29 cellular contexts compared by ENCODE assay signal in the genomic region with DNA sequence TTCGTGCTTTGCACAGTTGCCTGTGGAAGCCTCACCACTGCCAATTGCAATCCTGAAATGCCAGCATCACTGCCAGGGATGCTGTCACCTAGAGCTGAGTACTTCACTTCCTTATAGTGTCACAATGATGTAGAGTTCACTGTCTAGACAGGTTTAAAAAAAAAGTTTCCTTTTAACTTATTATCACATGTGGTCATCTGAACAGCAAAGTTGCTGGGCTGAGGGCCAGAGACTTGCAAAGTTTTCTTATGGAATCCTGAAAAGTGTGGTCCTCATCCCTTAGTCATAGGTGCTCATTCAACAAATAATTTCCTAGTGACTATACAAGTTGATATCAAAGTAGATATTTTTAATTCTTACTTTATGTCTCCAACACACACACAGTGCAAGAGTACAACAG. TPM values are rescaled to one million over a fixed set of nuclear protein-coding genes. Genes with fewer than 3 reads are reported as not detected.
DNase-seq lines count a peak whose midpoint lies in the region; ATAC-seq and TF ChIP-seq lines count a peak whose summit lies in the region.
"Had no signal": no experiment of that assay in that cellular context is flagged by ENCODE, and none has a peak within 500 bp of the region (broad histone marks: within the 10 kb centered on the region; RNA-seq: fewer than 3 reads in every experiment).

No MANE protein-coding gene starts in this region.

- peaks cover 2% of the 10 kb centered on the region for H3K9me3 Mint-ChIP-seq in activated naive CD4-positive, alpha-beta T cell treated with anti-CD3 and anti-CD28 coated beads for 36 hours

- POLR2A ChIA-PET in IMR-90 (lab: Charles Lee; ENCODE audit: unreplicated experiment), result no interaction called here

- peak; percentile 75 for DNase-seq in A172 (ENCODE audit: low spot score)
- DNase-seq in IMR-90, result peak; percentile 7
- peak; percentile 0 for DNase-seq in adipocyte (ENCODE audit: low read depth)
- peak; percentile 42 for DNase-seq in glomerular visceral epithelial cell (ENCODE audit: extremely low spot score)
- DNase-seq in retina, result no peak
- DNase-seq in D341Med (ENCODE audit: low spot score), result no peak
- DNase-seq in activated naive CD4-positive, alpha-beta T cell treated with anti-CD3 and anti-CD28 coated beads for 36 hours, result no peak
- no peak for DNase-seq in erythroblast (lab: John Stamatoyannopoulos, UW)
- DNase-seq: 8988T; activated naive CD4-positive, alpha-beta T cell treated with Interleukin-2 at 50 U/mL for 16 hours; amniotic stem cell; CD4-positive, alpha-beta T cell; endodermal cell; esophagus squamous epithelium; gastrocnemius medialis; hypothalamus; immature natural killer cell; KG1; left lung; naive thymus-derived CD4-positive, alpha-beta T cell; NCI-H1436 treated with DMSO at 0.1 percent for 48 hours; NCI-H2107; NCI-H446; NCI-H82; stimulated activated naive CD8-positive, alpha-beta T cell treated with anti-CD3 and anti-CD28 coated beads, Interleukin-15, amount 100 ng/mL, for 72 hours; T1000 had no signal

- TF ChIP-seq CTCF in IMR-90 (conservative IDR thresholded peaks at IDR 0.05; ENCODE audit: low read depth, low read length), result no peak

- H2AK5ac ChIP-seq in IMR-90 (ENCODE audit: low read depth, low read length), result no peak overlapping the region

- H3K9me3 ChIP-seq in IMR-90 (ENCODE audit: control insufficient read depth, insufficient read depth, low read length) (no peaks in the 10 kb centered on the region), adipocyte (ENCODE audit: control insufficient read depth, low read length) (no peaks in the 10 kb centered on the region)
- H3K9me3 ChIP-seq: esophagus squamous epithelium, gastrocnemius medialis had no signal

- H3K79me1 ChIP-seq in IMR-90 (ENCODE audit: low read depth in 1 of 2, low read length in 2 of 2), result no peaks in the 10 kb centered on the region

- no peak overlapping the region for H2BK15ac ChIP-seq in IMR-90 (ENCODE audit: low read depth, low read length)

- no peak overlapping the region for H4K8ac ChIP-seq in IMR-90 (ENCODE audit: low read depth in 2 of 2, low read length in 2 of 2)

- no peak for ATAC-seq in IMR-90 (ENCODE audit: low read depth)
- ATAC-seq: gastrocnemius medialis; left lung; naive thymus-derived CD4-positive, alpha-beta T cell; Right ventricle myocardium inferior; stimulated activated naive CD8-positive, alpha-beta T cell treated with anti-CD3 and anti-CD28 coated beads, Interleukin-15, amount 100 ng/mL, for 72 hours; WTC11 had no signal

- H3K36me3 ChIP-seq in IMR-90 (ENCODE audit: control insufficient read depth, insufficient read depth, low read length) (no peaks in the 10 kb centered on the region), adipocyte (ENCODE audit: control insufficient read depth, insufficient read depth, low read length, severe bottlenecking) (no peaks in the 10 kb centered on the region)
- H3K36me3 ChIP-seq: esophagus squamous epithelium, gastrocnemius medialis, left lung had no signal

- intact Hi-C loops in IMR-90 (cut with micrococcal nuclease), result no loop called here
- intact Hi-C loops in activated naive CD4-positive, alpha-beta T cell treated with anti-CD3 and anti-CD28 coated beads for 36 hours (cut with micrococcal nuclease), result no loop called here

- H3K23ac ChIP-seq in IMR-90 (ENCODE audit: low read depth, low read length), result no peak overlapping the region

- BruUV-seq in IMR-90 (replicated peaks; lab: Mats Ljungman, UMichigan), result no TSS peak

- H3K36me3 Mint-ChIP-seq in activated naive CD4-positive, alpha-beta T cell treated with anti-CD3 and anti-CD28 coated beads for 36 hours (ENCODE audit: low read depth), result no peaks in the 10 kb centered on the region
- H3K36me3 Mint-ChIP-seq: immature natural killer cell; naive thymus-derived CD4-positive, alpha-beta T cell had no signal

- CTCF ChIA-PET in IMR-90 (lab: Yijun Ruan, JAX), result interaction anchor here (0.6 kb wide), 1 partner anchor 50 kb away, joined by 5 read pairs; no protein-coding TSS in a partner anchor
- CTCF ChIA-PET in activated naive CD4-positive, alpha-beta T cell treated with anti-CD3 and anti-CD28 coated beads for 36 hours (lab: Charles Lee), result no interaction called here

- H3K56ac ChIP-seq in IMR-90 (ENCODE audit: extremely low read depth, insufficient read depth, low read length), result no peak overlapping the region

- no peak overlapping the region for H2AFZ ChIP-seq in IMR-90 (replicated peaks; ENCODE audit: low read length, poor library complexity)

- in situ Hi-C loops in IMR-90 (cut with MboI; ENCODE audit: low sequenced_read_pairs), result no loop called here

- no peak overlapping the region for H4K91ac ChIP-seq in IMR-90 (ENCODE audit: insufficient read depth, low read depth, low read length)

- H3K4me1 ChIP-seq in IMR-90 (ENCODE audit: control insufficient read depth, insufficient read depth, low read length) (no peaks in the 10 kb centered on the region), adipocyte (ENCODE audit: control insufficient read depth, insufficient read depth, low read length) (no peaks in the 10 kb centered on the region)
- H3K4me1 ChIP-seq: esophagus squamous epithelium, gastrocnemius medialis, left lung had no signal

- no peaks in the 10 kb centered on the region for H3K4me1 Mint-ChIP-seq in activated naive CD4-positive, alpha-beta T cell treated with anti-CD3 and anti-CD28 coated beads for 36 hours (ENCODE audit: low read depth)
- H3K4me1 Mint-ChIP-seq: endodermal cell; immature natural killer cell; naive thymus-derived CD4-positive, alpha-beta T cell; stimulated activated naive CD8-positive, alpha-beta T cell treated with anti-CD3 and anti-CD28 coated beads, Interleukin-15, amount 100 ng/mL, for 72 hours; WTC11 had no signal

- no peaks in the 10 kb centered on the region for H3K9me1 ChIP-seq in IMR-90 (ENCODE audit: insufficient read depth, low read length)

- no peak overlapping the region for H3K9ac ChIP-seq in IMR-90 (ENCODE audit: low read depth, low read length)
- no peak overlapping the region for H3K9ac ChIP-seq in adipocyte (ENCODE audit: low read length)

- no peak overlapping the region for H2BK5ac ChIP-seq in IMR-90 (ENCODE audit: low read depth, low read length, poor library complexity, severe bottlenecking)

- no peak overlapping the region for H2BK20ac ChIP-seq in IMR-90 (ENCODE audit: low read depth, low read length)

- H3K27ac ChIP-seq in IMR-90 (ENCODE audit: insufficient read depth, low read length), result no peak overlapping the region
- H3K27ac ChIP-seq: esophagus squamous epithelium, gastrocnemius medialis, left lung, skin epidermis had no signal

- H3K27me3 ChIP-seq in IMR-90 (ENCODE audit: control insufficient read depth, insufficient read depth, low read length), result no peaks in the 10 kb centered on the region
- no peaks in the 10 kb centered on the region for H3K27me3 ChIP-seq in adipocyte (replicated peaks; ENCODE audit: control insufficient read depth, insufficient read depth, low read length)
- H3K27me3 ChIP-seq: esophagus squamous epithelium, gastrocnemius medialis, left lung had no signal

- H3K14ac ChIP-seq in IMR-90 (replicated peaks; ENCODE audit: low read depth, low read length), result no peak overlapping the region

- H4K20me1 ChIP-seq in IMR-90 (ENCODE audit: insufficient read depth, low read length), result no peaks in the 10 kb centered on the region

- H3K18ac ChIP-seq in IMR-90 (ENCODE audit: low read depth, low read length), result no peak overlapping the region

- no peaks in the 10 kb centered on the region for H3K27me3 Mint-ChIP-seq in activated naive CD4-positive, alpha-beta T cell treated with anti-CD3 and anti-CD28 coated beads for 36 hours (ENCODE audit: low read depth)
- H3K27me3 Mint-ChIP-seq: CD4-positive, alpha-beta T cell; naive thymus-derived CD4-positive, alpha-beta T cell; stimulated activated naive CD8-positive, alpha-beta T cell treated with anti-CD3 and anti-CD28 coated beads, Interleukin-15, amount 100 ng/mL, for 72 hours had no signal

- no peak overlapping the region for H3K4ac ChIP-seq in IMR-90 (ENCODE audit: low read depth, low read length)

- H3K4me3 Mint-ChIP-seq in activated naive CD4-positive, alpha-beta T cell treated with anti-CD3 and anti-CD28 coated beads for 36 hours, result no peak overlapping the region
- H3K4me3 Mint-ChIP-seq: CD4-positive, alpha-beta T cell; endodermal cell; immature natural killer cell; naive thymus-derived CD4-positive, alpha-beta T cell; stimulated activated naive CD8-positive, alpha-beta T cell treated with anti-CD3 and anti-CD28 coated beads, Interleukin-15, amount 100 ng/mL, for 72 hours; WTC11 had no signal

- TF ChIP-seq RAD21 in IMR-90 (IDR thresholded peaks at IDR 0.05; ENCODE audit: low read length), result no peak

- dilution Hi-C loops in IMR-90 (cut with HindIII; ENCODE audit: low sequenced_read_pairs, unreplicated experiment), result no loop called here

- no peak overlapping the region for H4K5ac ChIP-seq in IMR-90 (ENCODE audit: low read depth, low read length)

- no CpG with 5 or more reads among the region's 1 CpG for WGBS in IMR-90 (ENCODE audit: extremely low coverage in 2 of 2, insufficient read length in 1 of 2), 2 experiments

- H3K4me3 ChIP-seq in IMR-90 (ENCODE audit: insufficient read depth, low read depth, low read length) (no peak overlapping the region), adipocyte (ENCODE audit: low read length) (no peak overlapping the region)
- H3K4me3 ChIP-seq: esophagus squamous epithelium, gastrocnemius medialis, left lung, skin epidermis had no signal

- TF ChIP-seq POLR2A in IMR-90 (IDR thresholded peaks at IDR 0.05; ENCODE audit: low read depth, low read length) (no peak), erythroblast (IDR thresholded peaks at IDR 0.05; ENCODE audit: low read length) (no peak)

- no peak overlapping the region for H3K4me2 ChIP-seq in IMR-90 (ENCODE audit: low read depth, low read length)

- no peak overlapping the region for H2AK9ac ChIP-seq in IMR-90 (replicated peaks; ENCODE audit: low read depth, low read length, poor library complexity)

- H2BK120ac ChIP-seq in IMR-90 (ENCODE audit: low read depth, low read length), result no peak overlapping the region

- H3K27ac Mint-ChIP-seq in activated naive CD4-positive, alpha-beta T cell treated with anti-CD3 and anti-CD28 coated beads for 36 hours, result no peak overlapping the region
- H3K27ac Mint-ChIP-seq: CD4-positive, alpha-beta T cell; endodermal cell; immature natural killer cell; naive thymus-derived CD4-positive, alpha-beta T cell; stimulated activated naive CD8-positive, alpha-beta T cell treated with anti-CD3 and anti-CD28 coated beads, Interleukin-15, amount 100 ng/mL, for 72 hours; WTC11 had no signal

TF ChIP-seq in IMR-90, 13 proteins besides CTCF, POLR2A, EP300 and RAD21 (continues in another document):
- TF ChIP-seq FOS (IDR thresholded peaks at IDR 0.05; ENCODE audit: low read depth, low read length) (no peak), BHLHE40 (IDR thresholded peaks at IDR 0.05; ENCODE audit: low read depth, low read length) (no peak), MAZ (IDR thresholded peaks at IDR 0.05; ENCODE audit: borderline replicate concordance, low read depth, low read length) (no peak), MAFK (IDR thresholded peaks at IDR 0.05; ENCODE audit: low read depth, low read length) (no peak)

RNA-seq across cellular contexts. Expression of gene TRAM1L1, which starts 21.1 kb away (rescaled TPM):
- total RNA-seq in A172 (2014; rRNA removed; shearing (Covaris generic)), result not detected in 2 replicates
- total RNA-seq in IMR-90 (2012; rRNA removed), result 3.4 and 5.3 TPM in 2 replicates
- polyA plus RNA-seq in IMR-90 (2012; rRNA removed), result 1.7 and 2.6 TPM in 2 replicates
- 0.35 and 1.2 TPM in 2 replicates for polyA plus RNA-seq in IMR-90 (2012; cell fraction: cytosol; rRNA removed)
- polyA plus RNA-seq in IMR-90 (2012; cell fraction: nucleus; rRNA removed; ENCODE audit: low replicate concordance), result 0.48 and 0.88 TPM in 2 replicates
- not detected for total RNA-seq in activated naive CD4-positive, alpha-beta T cell treated with anti-CD3 and anti-CD28 coated beads for 36 hours
- total RNA-seq: CD4-positive, alpha-beta T cell; naive thymus-derived CD4-positive, alpha-beta T cell had no signal
- polyA plus RNA-seq: immature natural killer cell; naive thymus-derived CD4-positive, alpha-beta T cell had no signal

Comparison
In these comparisons a context has a peak if more than half of its experiments do, and no peak if none do; other contexts are left out.
1. DNase-seq: peak in A172 (single experiment), IMR-90 (single experiment), adipocyte (single experiment) and glomerular visceral epithelial cell (single experiment); none in retina (single experiment), D341Med (single experiment), activated naive CD4-positive, alpha-beta T cell treated with anti-CD3 and anti-CD28 coated beads for 36 hours (single experiment) and erythroblast (0 of 2).